In the genomic region with DNA sequence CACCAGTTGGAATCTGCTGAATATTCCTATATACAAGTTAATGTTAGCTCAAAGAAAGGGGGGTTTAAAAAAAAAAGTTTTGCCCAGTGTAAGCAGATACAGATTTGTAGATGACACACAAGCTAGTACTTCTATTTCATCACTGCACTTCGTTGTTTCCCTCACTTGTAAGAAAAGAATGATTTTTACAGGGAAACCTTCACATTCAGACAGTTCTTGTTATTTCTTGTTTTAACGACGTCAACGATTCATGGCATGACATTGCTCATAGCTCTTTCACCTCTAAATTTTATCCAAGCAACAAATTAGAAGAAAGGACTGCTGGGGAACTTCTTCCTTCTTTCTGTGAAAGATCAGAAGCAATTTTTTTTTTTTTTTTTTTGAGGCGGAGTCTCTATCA, we compare ENCODE assay signal across 12 cellular contexts. TPM values are rescaled to one million over a fixed set of nuclear protein-coding genes. Genes with fewer than 3 reads are reported as not detected.
DNase-seq lines count a peak whose midpoint lies in the region; ATAC-seq, FAIRE-seq and TF ChIP-seq lines count a peak whose summit lies in the region.
"Had no signal": no experiment of that assay in that cellular context is flagged by ENCODE, and none has a peak within 500 bp of the region (broad histone marks: within the 10 kb centered on the region; RNA-seq: fewer than 3 reads in every experiment).

No MANE protein-coding gene starts in this region.

- TF ChIP-seq CTCF in Loucy (conservative IDR thresholded peaks at IDR 0.05; ENCODE audit: low read length) = no peak
- TF ChIP-seq CTCF in breast epithelium (IDR thresholded peaks at IDR 0.05) = no peak
- TF ChIP-seq CTCF in natural killer cell (IDR thresholded peaks at IDR 0.05) = no peak

- H4K20me1 ChIP-seq in BLaER1 (no peaks in the 10 kb centered on the region), Loucy (ENCODE audit: insufficient read depth, low read length, poor library complexity, severe bottlenecking) (no peaks in the 10 kb centered on the region)

- FAIRE-seq in HTR-8/SVneo (lab: Jason Lieb, UNC) = no peak

- H3K27me3 ChIP-seq in BLaER1 = no peaks in the 10 kb centered on the region
- no peaks in the 10 kb centered on the region for H3K27me3 ChIP-seq in Loucy (ENCODE audit: insufficient read depth, low read length, poor library complexity, severe bottlenecking)
- H3K27me3 ChIP-seq in breast epithelium = no peaks in the 10 kb centered on the region
- H3K27me3 ChIP-seq: body of pancreas had no signal

- intact Hi-C loops in breast epithelium (cut with DNase I; ENCODE audit: low total_unique reads) = no loop called here
- intact Hi-C loops in natural killer cell (cut with micrococcal nuclease) = loop anchor here (1.0 to 2.0 kb wide), 3 partner anchors 14 to 214 kb away; no protein-coding TSS in a partner anchor

- peak overlapping the region; percentile 64; the same call in 1 of the 2 replicates for H2AFZ ChIP-seq in Loucy (ENCODE audit: low read length)

- H3K79me2 ChIP-seq in Loucy (ENCODE audit: insufficient read depth, low read length) = no peaks in the 10 kb centered on the region

- peaks cover 40 to 44% of the 10 kb centered on the region in 2 donors for H3K4me1 Mint-ChIP-seq in natural killer cell

- H3K9me2 ChIP-seq in Loucy (replicated peaks; ENCODE audit: low read depth, low read length) = no peaks in the 10 kb centered on the region

- H3K4me2 ChIP-seq in BLaER1 (peak overlapping the region; percentile 70), Loucy (ENCODE audit: low read depth, low read length, poor library complexity, severe bottlenecking) (peak overlapping the region; percentile 55)

- H3K4me3 ChIP-seq in BLaER1 (no peak overlapping the region), Loucy (ENCODE audit: low read length, poor library complexity, severe bottlenecking) (no peak overlapping the region), breast epithelium (no peak overlapping the region)
- H3K4me3 ChIP-seq: body of pancreas, mucosa of descending colon had no signal

- no peaks in the 10 kb centered on the region for H3K36me3 Mint-ChIP-seq in natural killer cell

- H3K9me3 Mint-ChIP-seq in natural killer cell = no peaks in the 10 kb centered on the region

- H3K27me3 Mint-ChIP-seq in natural killer cell (ENCODE audit: low read depth in 2 of 2) = no peaks in the 10 kb centered on the region

- H3K36me3 ChIP-seq in BLaER1 (no peaks in the 10 kb centered on the region), Loucy (ENCODE audit: insufficient read depth, low read length) (no peaks in the 10 kb centered on the region), breast epithelium (no peaks in the 10 kb centered on the region)

- H3F3A ChIP-seq in Loucy (ENCODE audit: low read depth) = no peaks in the 10 kb centered on the region

- TF ChIP-seq POLR2A in breast epithelium (IDR thresholded peaks at IDR 0.05) = no peak

- peaks cover 5% of the 10 kb centered on the region; the same call in 1 of the 2 replicates for H3K9me3 ChIP-seq in BLaER1
- H3K9me3 ChIP-seq in Loucy (ENCODE audit: insufficient read depth, low read depth, low read length) = no peaks in the 10 kb centered on the region
- no peaks in the 10 kb centered on the region for H3K9me3 ChIP-seq in breast epithelium
- H3K9me3 ChIP-seq: body of pancreas, mucosa of descending colon had no signal

- no peak overlapping the region for H3K27ac ChIP-seq in BLaER1
- H3K27ac ChIP-seq in breast epithelium = peak overlapping the region; percentile 52 to 64

- ATAC-seq in natural killer cell = no peak
- ATAC-seq: body of pancreas had no signal

- no peak overlapping the region for H3K9ac ChIP-seq in BLaER1
- peak overlapping the region; percentile 31 for H3K9ac ChIP-seq in Loucy (ENCODE audit: low read depth, low read length, poor library complexity, severe bottlenecking)

- DNase-seq in breast epithelium (ENCODE audit: low spot score in 2 of 2) (no peak), natural killer cell (no peak), NCI-H748 treated with DMSO at 0.1 percent for 48 hours (lab: John Stamatoyannopoulos, UW) (no peak), NK-92 (lab: John Stamatoyannopoulos, UW; ENCODE audit: unreplicated experiment) (no peak), MV-4-11 (lab: John Stamatoyannopoulos, UW) (no peak), HTR-8/SVneo (ENCODE audit: insufficient read length, low spot score) (no peak)
- DNase-seq: COR-L47, NCI-H1105 had no signal

- H3K4me1 ChIP-seq in BLaER1 (peaks cover 41% of the 10 kb centered on the region), Loucy (ENCODE audit: insufficient read depth, low read length, poor library complexity, severe bottlenecking) (peaks cover 28% of the 10 kb centered on the region), breast epithelium (no peaks in the 10 kb centered on the region)

- H3K4me3 Mint-ChIP-seq in natural killer cell = peak overlapping the region; percentile 61

- peak overlapping the region; percentile 77 to 90 for H3K27ac Mint-ChIP-seq in natural killer cell

RNA-seq across cellular contexts. Expression of a gene that starts 25.7 kb away (rescaled TPM):
- total RNA-seq in breast epithelium (not detected), natural killer cell (not detected)
- total RNA-seq: body of pancreas, mucosa of descending colon had no signal

RNA-seq across cellular contexts. Expression of a gene that starts 49.1 kb away (rescaled TPM):
- 10 to 100 TPM; 20.3 to 39.2 (median 29.3) TPM for total RNA-seq in breast epithelium
- 10 to 100 TPM; 27.9 to 35.7 (median 30.4) TPM for total RNA-seq in natural killer cell
